In the genomic region with DNA sequence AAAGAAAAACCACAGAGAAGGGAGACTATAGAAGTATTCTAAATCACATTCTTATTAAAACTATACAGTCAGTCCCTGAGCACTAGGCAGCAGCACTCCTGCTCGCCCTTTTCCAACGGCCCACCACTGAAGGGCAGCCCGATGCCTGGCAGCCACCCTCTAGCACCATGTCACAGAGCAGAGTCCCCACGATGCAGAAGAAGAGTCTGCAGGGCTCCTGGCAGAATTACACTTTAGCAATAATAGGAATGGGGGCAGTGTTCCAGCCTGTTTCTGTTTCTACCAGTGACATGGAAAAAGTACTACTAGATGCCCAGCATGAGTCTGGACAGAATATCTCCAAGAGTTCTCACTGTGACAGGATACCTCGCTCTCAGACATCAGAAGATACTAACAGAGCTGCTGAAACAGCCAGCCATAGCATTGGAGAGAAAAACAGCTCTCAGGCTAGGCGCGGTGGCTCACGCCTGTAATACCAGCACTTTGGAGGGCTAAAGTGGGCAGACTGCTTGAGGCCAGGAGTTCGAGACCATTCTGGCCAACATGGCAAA, we compare ENCODE assay signal across 19 cellular contexts.
"Had no signal": no experiment of that assay in that cellular context is flagged by ENCODE, and none has a peak within 500 bp of the region (broad histone marks: within the 10 kb centered on the region; RNA-seq: fewer than 3 reads in every experiment).

No MANE protein-coding gene starts in this region.

- H3K36me3 ChIP-seq: ovary, uterus had no signal

- FAIRE-seq: endometrium, keratinocyte had no signal

- H3K9me3 ChIP-seq: colonic mucosa, ovary, tibial artery, upper lobe of left lung, uterus had no signal

- DNase-seq: cerebellar nuclear complex; colonic mucosa; dermis blood vessel endothelial cell; immature natural killer cell; mammary epithelial cell; natural killer cell; nucleus accumbens; ovary; right cardiac atrium; stimulated activated CD4-positive, alpha-beta T cell treated with anti-CD3 and anti-CD28 coated beads, Interleukin-4, amount 100 ng/mL, for 1 hour; stimulated activated CD8-positive, alpha-beta memory T cell treated with anti-CD3 and anti-CD28 coated beads, Interleukin-4, amount 100 ng/mL, for 48 hours; tibial artery; upper lobe of left lung; uterus had no signal

- ATAC-seq: esophagus mucosa; natural killer cell; stimulated activated memory B cell treated with anti-CD40 and anti-IgM and Interleukin-4, amounts not matched to agents 10 μg/mL and 1 μg/mL and 100 μg/mL, for 72 hours had no signal

- H3K27me3 ChIP-seq: colonic mucosa, ovary, tibial artery, upper lobe of left lung, uterus had no signal

- H3K4me2 ChIP-seq: smooth muscle cell had no signal

- H3K27ac ChIP-seq: colonic mucosa, ovary, tibial artery, upper lobe of left lung, uterus had no signal

- H3K4me1 ChIP-seq: colonic mucosa, tibial artery, uterus had no signal

- H3K4me3 ChIP-seq: colonic mucosa, ovary, smooth muscle cell, tibial artery, upper lobe of left lung, uterus had no signal
